1 cellular context compared by ENCODE assay signal in the genomic region with DNA sequence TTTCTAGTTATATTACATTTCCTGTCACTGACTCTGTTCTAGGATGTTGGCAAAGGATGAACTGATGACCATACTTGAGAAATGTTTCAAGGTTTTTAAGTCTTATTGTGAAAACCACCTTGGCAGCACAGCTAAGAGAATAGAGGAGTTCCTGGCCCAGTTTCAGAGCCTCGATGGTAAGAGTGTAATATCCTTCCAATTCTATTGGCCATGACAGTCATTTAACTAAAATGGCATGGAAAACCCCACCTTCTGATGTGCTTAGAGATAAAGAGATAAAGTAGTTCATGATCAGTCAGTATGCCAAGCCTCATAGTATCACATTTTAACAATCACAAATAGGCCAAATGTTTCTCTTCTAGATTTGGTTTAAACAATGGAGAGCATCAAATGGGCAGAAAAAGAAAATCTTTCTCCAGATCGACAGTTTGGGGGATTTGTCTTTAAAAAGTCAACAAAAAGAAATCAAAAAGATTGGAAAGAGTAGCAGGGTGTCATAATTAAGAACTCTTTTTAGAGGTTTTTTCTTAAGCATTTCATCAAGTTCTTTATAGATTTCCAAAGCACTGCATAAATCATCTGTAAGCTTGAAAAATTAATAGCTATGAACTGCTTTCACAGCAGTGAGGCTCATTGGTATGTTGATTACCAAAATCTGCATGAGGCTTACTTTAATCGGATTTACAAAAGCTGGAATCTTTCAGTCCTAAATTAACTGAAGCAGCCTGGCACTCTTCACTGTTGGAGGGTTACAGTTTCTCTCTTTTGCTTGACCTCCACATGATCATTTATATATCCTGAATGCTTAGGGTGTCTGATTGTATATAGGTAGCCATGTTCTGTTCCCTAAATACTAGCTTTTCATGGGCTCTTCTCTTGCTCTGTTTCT.
TF ChIP-seq lines count a peak whose summit lies in the region.

No MANE protein-coding gene starts in this region.

TF ChIP-seq in GM23338, 12 proteins besides CTCF, POLR2A, EP300 and RAD21:
- TF ChIP-seq JUNB (IDR thresholded peaks at IDR 0.05; ENCODE audit: unreplicated experiment): no peak
- TF ChIP-seq, protein P1, sequence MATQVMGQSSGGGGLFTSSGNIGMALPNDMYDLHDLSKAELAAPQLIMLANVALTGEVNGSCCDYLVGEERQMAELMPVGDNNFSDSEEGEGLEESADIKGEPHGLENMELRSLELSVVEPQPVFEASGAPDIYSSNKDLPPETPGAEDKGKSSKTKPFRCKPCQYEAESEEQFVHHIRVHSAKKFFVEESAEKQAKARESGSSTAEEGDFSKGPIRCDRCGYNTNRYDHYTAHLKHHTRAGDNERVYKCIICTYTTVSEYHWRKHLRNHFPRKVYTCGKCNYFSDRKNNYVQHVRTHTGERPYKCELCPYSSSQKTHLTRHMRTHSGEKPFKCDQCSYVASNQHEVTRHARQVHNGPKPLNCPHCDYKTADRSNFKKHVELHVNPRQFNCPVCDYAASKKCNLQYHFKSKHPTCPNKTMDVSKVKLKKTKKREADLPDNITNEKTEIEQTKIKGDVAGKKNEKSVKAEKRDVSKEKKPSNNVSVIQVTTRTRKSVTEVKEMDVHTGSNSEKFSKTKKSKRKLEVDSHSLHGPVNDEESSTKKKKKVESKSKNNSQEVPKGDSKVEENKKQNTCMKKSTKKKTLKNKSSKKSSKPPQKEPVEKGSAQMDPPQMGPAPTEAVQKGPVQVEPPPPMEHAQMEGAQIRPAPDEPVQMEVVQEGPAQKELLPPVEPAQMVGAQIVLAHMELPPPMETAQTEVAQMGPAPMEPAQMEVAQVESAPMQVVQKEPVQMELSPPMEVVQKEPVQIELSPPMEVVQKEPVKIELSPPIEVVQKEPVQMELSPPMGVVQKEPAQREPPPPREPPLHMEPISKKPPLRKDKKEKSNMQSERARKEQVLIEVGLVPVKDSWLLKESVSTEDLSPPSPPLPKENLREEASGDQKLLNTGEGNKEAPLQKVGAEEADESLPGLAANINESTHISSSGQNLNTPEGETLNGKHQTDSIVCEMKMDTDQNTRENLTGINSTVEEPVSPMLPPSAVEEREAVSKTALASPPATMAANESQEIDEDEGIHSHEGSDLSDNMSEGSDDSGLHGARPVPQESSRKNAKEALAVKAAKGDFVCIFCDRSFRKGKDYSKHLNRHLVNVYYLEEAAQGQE (IDR thresholded peaks at IDR 0.05; ENCODE audit: unreplicated experiment): no peak
- no peak for TF ChIP-seq CREB1 (CRISPR knock-in tag; IDR thresholded peaks at IDR 0.05; ENCODE audit: low read depth)
- TF ChIP-seq ZNF114 (CRISPR knock-in tag; IDR thresholded peaks at IDR 0.05): no peak
- TF ChIP-seq POLR2AphosphoS5 (IDR thresholded peaks at IDR 0.05; ENCODE audit: low read depth): no peak
- TF ChIP-seq ZNF331 (CRISPR knock-in tag; IDR thresholded peaks at IDR 0.05; ENCODE audit: low read depth): no peak
- TF ChIP-seq EZH2 (IDR thresholded peaks at IDR 0.05; ENCODE audit: low read depth, unreplicated experiment): no peak
- TF ChIP-seq, protein P2, sequence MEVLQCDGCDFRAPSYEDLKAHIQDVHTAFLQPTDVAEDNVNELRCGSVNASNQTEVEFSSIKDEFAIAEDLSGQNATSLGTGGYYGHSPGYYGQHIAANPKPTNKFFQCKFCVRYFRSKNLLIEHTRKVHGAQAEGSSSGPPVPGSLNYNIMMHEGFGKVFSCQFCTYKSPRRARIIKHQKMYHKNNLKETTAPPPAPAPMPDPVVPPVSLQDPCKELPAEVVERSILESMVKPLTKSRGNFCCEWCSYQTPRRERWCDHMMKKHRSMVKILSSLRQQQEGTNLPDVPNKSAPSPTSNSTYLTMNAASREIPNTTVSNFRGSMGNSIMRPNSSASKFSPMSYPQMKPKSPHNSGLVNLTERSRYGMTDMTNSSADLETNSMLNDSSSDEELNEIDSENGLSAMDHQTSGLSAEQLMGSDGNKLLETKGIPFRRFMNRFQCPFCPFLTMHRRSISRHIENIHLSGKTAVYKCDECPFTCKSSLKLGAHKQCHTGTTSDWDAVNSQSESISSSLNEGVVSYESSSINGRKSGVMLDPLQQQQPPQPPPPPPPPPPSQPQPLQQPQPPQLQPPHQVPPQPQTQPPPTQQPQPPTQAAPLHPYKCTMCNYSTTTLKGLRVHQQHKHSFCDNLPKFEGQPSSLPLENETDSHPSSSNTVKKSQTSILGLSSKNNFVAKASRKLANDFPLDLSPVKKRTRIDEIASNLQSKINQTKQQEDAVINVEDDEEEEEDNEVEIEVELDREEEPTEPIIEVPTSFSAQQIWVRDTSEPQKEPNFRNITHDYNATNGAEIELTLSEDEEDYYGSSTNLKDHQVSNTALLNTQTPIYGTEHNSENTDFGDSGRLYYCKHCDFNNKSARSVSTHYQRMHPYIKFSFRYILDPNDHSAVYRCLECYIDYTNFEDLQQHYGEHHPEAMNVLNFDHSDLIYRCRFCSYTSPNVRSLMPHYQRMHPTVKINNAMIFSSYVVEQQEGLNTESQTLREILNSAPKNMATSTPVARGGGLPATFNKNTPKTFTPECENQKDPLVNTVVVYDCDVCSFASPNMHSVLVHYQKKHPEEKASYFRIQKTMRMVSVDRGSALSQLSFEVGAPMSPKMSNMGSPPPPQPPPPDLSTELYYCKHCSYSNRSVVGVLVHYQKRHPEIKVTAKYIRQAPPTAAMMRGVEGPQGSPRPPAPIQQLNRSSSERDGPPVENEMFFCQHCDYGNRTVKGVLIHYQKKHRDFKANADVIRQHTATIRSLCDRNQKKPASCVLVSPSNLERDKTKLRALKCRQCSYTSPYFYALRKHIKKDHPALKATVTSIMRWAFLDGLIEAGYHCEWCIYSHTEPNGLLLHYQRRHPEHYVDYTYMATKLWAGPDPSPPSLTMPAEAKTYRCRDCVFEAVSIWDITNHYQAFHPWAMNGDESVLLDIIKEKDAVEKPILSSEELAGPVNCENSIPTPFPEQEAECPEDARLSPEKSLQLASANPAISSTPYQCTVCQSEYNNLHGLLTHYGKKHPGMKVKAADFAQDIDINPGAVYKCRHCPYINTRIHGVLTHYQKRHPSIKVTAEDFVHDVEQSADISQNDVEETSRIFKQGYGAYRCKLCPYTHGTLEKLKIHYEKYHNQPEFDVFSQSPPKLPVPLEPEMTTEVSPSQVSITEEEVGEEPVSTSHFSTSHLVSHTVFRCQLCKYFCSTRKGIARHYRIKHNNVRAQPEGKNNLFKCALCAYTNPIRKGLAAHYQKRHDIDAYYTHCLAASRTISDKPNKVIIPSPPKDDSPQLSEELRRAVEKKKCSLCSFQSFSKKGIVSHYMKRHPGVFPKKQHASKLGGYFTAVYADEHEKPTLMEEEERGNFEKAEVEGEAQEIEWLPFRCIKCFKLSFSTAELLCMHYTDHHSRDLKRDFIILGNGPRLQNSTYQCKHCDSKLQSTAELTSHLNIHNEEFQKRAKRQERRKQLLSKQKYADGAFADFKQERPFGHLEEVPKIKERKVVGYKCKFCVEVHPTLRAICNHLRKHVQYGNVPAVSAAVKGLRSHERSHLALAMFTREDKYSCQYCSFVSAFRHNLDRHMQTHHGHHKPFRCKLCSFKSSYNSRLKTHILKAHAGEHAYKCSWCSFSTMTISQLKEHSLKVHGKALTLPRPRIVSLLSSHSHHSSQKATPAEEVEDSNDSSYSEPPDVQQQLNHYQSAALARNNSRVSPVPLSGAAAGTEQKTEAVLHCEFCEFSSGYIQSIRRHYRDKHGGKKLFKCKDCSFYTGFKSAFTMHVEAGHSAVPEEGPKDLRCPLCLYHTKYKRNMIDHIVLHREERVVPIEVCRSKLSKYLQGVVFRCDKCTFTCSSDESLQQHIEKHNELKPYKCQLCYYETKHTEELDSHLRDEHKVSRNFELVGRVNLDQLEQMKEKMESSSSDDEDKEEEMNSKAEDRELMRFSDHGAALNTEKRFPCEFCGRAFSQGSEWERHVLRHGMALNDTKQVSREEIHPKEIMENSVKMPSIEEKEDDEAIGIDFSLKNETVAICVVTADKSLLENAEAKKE (CRISPR knock-in tag; IDR thresholded peaks at IDR 0.05): peak; percentile 22; the same call in 1 of the 2 replicates
- TF ChIP-seq NANOG (IDR thresholded peaks at IDR 0.05; ENCODE audit: borderline replicate concordance): peak; percentile 71; the same call in 1 of the 2 replicates
- TF ChIP-seq STAT1 (IDR thresholded peaks at IDR 0.05; ENCODE audit: unreplicated experiment): no peak
- TF ChIP-seq EZH2phosphoT487 (IDR thresholded peaks at IDR 0.05; ENCODE audit: unreplicated experiment): no peak
- TF ChIP-seq, protein P3, sequence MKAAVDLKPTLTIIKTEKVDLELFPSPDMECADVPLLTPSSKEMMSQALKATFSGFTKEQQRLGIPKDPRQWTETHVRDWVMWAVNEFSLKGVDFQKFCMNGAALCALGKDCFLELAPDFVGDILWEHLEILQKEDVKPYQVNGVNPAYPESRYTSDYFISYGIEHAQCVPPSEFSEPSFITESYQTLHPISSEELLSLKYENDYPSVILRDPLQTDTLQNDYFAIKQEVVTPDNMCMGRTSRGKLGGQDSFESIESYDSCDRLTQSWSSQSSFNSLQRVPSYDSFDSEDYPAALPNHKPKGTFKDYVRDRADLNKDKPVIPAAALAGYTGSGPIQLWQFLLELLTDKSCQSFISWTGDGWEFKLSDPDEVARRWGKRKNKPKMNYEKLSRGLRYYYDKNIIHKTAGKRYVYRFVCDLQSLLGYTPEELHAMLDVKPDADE (IDR thresholded peaks at IDR 0.05): no peak
